Comparison of ENCODE assay signal across 1 cellular context in the genomic region with DNA sequence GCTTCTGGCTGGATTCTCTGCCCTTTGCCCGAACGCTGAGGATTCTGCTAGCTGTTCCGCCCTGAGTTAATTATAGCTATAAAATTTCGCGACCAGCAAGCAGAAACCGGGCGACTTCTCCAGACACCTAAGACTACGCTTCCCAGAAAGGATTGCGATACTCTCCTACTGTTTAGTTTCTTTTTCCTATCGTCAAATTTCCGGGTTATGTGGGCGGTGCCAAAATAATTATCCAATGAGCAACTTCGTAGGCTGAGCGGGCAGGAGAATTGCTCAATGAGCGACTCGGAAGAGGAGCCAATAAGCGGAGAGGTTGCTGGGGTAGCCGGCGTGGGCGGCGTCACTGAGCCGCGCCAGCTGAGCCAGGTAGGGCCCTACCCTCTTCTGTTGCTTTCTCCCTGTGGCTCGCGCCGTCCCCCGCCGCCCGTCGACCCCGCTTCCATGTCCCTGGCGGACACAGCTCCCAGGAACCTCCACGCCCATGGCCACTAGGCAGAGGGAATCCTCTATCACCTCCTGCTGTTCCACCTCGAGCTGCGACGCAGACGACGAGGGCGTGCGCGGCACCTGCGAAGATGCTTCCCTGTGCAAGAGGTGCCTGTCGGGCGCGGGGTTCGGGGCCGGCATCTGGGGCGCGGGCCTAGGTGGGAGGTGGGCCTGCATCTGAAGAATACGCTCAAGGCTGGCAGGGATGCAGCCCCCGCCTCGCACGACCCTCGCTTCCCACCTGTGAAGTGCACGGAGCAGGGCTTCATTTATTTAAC.
TF ChIP-seq lines count a peak whose summit lies in the region.

A gene (plus strand): TSS at position 340 of the 764 bp plus-strand sequence. CDS start 142 bp downstream, at position 482.

TF ChIP-seq in HepG2, 621 proteins besides CTCF, POLR2A, EP300 and RAD21 (continued from another document):
- TF ChIP-seq, protein P1, sequence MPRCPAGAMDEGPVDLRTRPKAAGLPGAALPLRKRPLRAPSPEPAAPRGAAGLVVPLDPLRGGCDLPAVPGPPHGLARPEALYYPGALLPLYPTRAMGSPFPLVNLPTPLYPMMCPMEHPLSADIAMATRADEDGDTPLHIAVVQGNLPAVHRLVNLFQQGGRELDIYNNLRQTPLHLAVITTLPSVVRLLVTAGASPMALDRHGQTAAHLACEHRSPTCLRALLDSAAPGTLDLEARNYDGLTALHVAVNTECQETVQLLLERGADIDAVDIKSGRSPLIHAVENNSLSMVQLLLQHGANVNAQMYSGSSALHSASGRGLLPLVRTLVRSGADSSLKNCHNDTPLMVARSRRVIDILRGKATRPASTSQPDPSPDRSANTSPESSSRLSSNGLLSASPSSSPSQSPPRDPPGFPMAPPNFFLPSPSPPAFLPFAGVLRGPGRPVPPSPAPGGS (CRISPR knock-in tag; IDR thresholded peaks at IDR 0.05), result peak; percentile 90
- TF ChIP-seq, protein P2, sequence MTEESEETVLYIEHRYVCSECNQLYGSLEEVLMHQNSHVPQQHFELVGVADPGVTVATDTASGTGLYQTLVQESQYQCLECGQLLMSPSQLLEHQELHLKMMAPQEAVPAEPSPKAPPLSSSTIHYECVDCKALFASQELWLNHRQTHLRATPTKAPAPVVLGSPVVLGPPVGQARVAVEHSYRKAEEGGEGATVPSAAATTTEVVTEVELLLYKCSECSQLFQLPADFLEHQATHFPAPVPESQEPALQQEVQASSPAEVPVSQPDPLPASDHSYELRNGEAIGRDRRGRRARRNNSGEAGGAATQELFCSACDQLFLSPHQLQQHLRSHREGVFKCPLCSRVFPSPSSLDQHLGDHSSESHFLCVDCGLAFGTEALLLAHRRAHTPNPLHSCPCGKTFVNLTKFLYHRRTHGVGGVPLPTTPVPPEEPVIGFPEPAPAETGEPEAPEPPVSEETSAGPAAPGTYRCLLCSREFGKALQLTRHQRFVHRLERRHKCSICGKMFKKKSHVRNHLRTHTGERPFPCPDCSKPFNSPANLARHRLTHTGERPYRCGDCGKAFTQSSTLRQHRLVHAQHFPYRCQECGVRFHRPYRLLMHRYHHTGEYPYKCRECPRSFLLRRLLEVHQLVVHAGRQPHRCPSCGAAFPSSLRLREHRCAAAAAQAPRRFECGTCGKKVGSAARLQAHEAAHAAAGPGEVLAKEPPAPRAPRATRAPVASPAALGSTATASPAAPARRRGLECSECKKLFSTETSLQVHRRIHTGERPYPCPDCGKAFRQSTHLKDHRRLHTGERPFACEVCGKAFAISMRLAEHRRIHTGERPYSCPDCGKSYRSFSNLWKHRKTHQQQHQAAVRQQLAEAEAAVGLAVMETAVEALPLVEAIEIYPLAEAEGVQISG (CRISPR knock-in tag; IDR thresholded peaks at IDR 0.05), result peak; percentile 79
- TF ChIP-seq ZFYVE20 (CRISPR knock-in tag; IDR thresholded peaks at IDR 0.05; ENCODE audit: borderline replicate concordance, low read depth) (no peak), ZNF251 (CRISPR knock-in tag; IDR thresholded peaks at IDR 0.05) (peak; percentile 59; the same call in 1 of the 2 replicates), SRSF9 (IDR thresholded peaks at IDR 0.05; ENCODE audit: borderline replicate concordance, insufficient read depth, low read depth, low read length, poor library complexity, severe bottlenecking) (no peak), GLI4 (CRISPR knock-in tag; IDR thresholded peaks at IDR 0.05; ENCODE audit: borderline replicate concordance) (0 out of 2 replicates have a peak, but pooled peaks have one; percentile 90), ZNF383 (CRISPR knock-in tag; IDR thresholded peaks at IDR 0.05; ENCODE audit: borderline replicate concordance) (no peak), ZFAT (CRISPR knock-in tag; conservative IDR thresholded peaks at IDR 0.05) (no peak), SMARCC2 (IDR thresholded peaks at IDR 0.05) (no peak), ZFP37 (CRISPR knock-in tag; IDR thresholded peaks at IDR 0.05; ENCODE audit: borderline replicate concordance) (peak; percentile 18; the same call in 1 of the 2 replicates), YEATS2 (CRISPR knock-in tag; IDR thresholded peaks at IDR 0.05; ENCODE audit: borderline replicate concordance) (peak; percentile 94), ESRRA (CRISPR knock-in tag; IDR thresholded peaks at IDR 0.05; ENCODE audit: low read depth) (no peak), ZNF83 (CRISPR knock-in tag; IDR thresholded peaks at IDR 0.05; ENCODE audit: borderline replicate concordance) (no peak), NFIB (CRISPR knock-in tag; IDR thresholded peaks at IDR 0.05; ENCODE audit: borderline replicate concordance) (no peak), ZNF256 (CRISPR knock-in tag; conservative IDR thresholded peaks at IDR 0.05) (peak; percentile 52; the same call in 1 of the 2 replicates), YEATS4 (CRISPR knock-in tag; IDR thresholded peaks at IDR 0.05; ENCODE audit: borderline replicate concordance) (peak; percentile 85; the same call in 1 of the 2 replicates), TBX2 (CRISPR knock-in tag; IDR thresholded peaks at IDR 0.05; ENCODE audit: borderline replicate concordance) (peak; percentile 53; the same call in 1 of the 2 replicates), NFATC3 (CRISPR knock-in tag; IDR thresholded peaks at IDR 0.05) (no peak), ZNF660 (CRISPR knock-in tag; IDR thresholded peaks at IDR 0.05; ENCODE audit: borderline replicate concordance, low read depth) (no peak), ZNF644 (CRISPR knock-in tag; IDR thresholded peaks at IDR 0.05; ENCODE audit: low read depth) (no peak)
